Comparison of ENCODE assay signal across 20 cellular contexts in genomic region chr1:7322283-7322785, GRCh38.
"Had no signal": no experiment of that assay in that cellular context is flagged by ENCODE, and none has a peak within 500 bp of the region (broad histone marks: within the 10 kb centered on the region; RNA-seq: fewer than 3 reads in every experiment).

No MANE protein-coding gene starts in this region.

- FAIRE-seq: kidney had no signal

- DNase-seq: cortex of kidney; effector CD4-positive, alpha-beta T cell; foreskin fibroblast; gastrocnemius medialis; kidney; mesendoderm; midbrain; naive thymus-derived CD8-positive, alpha-beta T cell; nephron progenitor cell; nucleus accumbens; right cardiac atrium; sigmoid colon; stimulated activated CD4-positive, alpha-beta T cell treated with anti-CD3 and anti-CD28 coated beads, Interleukin-2, amount 100 ng/mL, for 24 hours; stimulated activated CD4-positive, alpha-beta T cell treated with anti-CD3 and anti-CD28 coated beads, Interleukin-4, amount 100 ng/mL, for 24 hours; stimulated activated naive CD4-positive, alpha-beta T cell treated with Interleukin-2 at 50 U/mL for 16 hours; stomach; thyroid gland had no signal

- H3K36me3 ChIP-seq: gastrocnemius medialis, prostate gland, sigmoid colon, stomach, thyroid gland had no signal

- ATAC-seq: gastrocnemius medialis; left lobe of liver; naive thymus-derived CD8-positive, alpha-beta T cell; right cardiac atrium; stimulated activated effector memory CD8-positive, alpha-beta T cell treated with anti-CD3 and anti-CD28 coated beads, Interleukin-12 subunit alpha, Interleukin-12 subunit beta, amount 100 ng/mL, for 72 hours had no signal

- H3K4me3 ChIP-seq: gastrocnemius medialis, prostate gland, sigmoid colon, stomach, thyroid gland had no signal

- H3K9me3 ChIP-seq: gastrocnemius medialis, prostate gland, sigmoid colon, thyroid gland had no signal

- H3K27ac ChIP-seq: gastrocnemius medialis, prostate gland, sigmoid colon, stomach, thyroid gland had no signal

- H3K27me3 ChIP-seq: gastrocnemius medialis, sigmoid colon, stomach, thyroid gland had no signal

- H3K4me1 ChIP-seq: gastrocnemius medialis, prostate gland, sigmoid colon, stomach, thyroid gland had no signal
